14 cellular contexts compared by ENCODE assay signal in genomic region chr10:62990126-62990525, GRCh38.
"Had no signal": no experiment of that assay in that cellular context is flagged by ENCODE, and none has a peak within 500 bp of the region (broad histone marks: within the 10 kb centered on the region; RNA-seq: fewer than 3 reads in every experiment).

No MANE protein-coding gene starts in this region.

- H3K9ac ChIP-seq: neural progenitor cell had no signal

- H3K27ac ChIP-seq: colonic mucosa, lower lobe of right lung, neural progenitor cell, ovary, tibial nerve had no signal

- H3K4me1 ChIP-seq: colonic mucosa, lower lobe of right lung had no signal

- DNase-seq: activated CD4-positive, alpha-beta T cell treated with anti-CD3 and anti-CD28 coated beads, Interleukin-2, amount 50 U/mL, for 48 hours; activated CD8-positive, alpha-beta memory T cell treated with anti-CD3 and anti-CD28 coated beads, Interleukin-2, amount 50 U/mL, for 48 hours; activated effector memory CD4-positive, alpha-beta T cell treated with anti-CD3 and anti-CD28 coated beads, Interleukin-2, amount 50 U/mL, for 16 hours; colonic mucosa; hypothalamus; left cardiac atrium; lower lobe of right lung; midbrain; ovary; stimulated activated CD4-positive, alpha-beta T cell treated with anti-CD3 and anti-CD28 coated beads, Interleukin-15, amount 100 ng/mL, for 24 hours; stimulated activated CD4-positive, alpha-beta T cell treated with anti-CD3 and anti-CD28 coated beads, Interleukin-4, amount 100 ng/mL, for 4 hours had no signal

- H3K9me3 ChIP-seq: colonic mucosa, lower lobe of right lung, ovary, tibial nerve had no signal

- H2AFZ ChIP-seq: neural progenitor cell had no signal

- H3K4me3 ChIP-seq: colonic mucosa, lower lobe of right lung, neural progenitor cell, ovary, tibial nerve had no signal

- H3K4me2 ChIP-seq: neural progenitor cell had no signal

- H3K36me3 ChIP-seq: colonic mucosa, lower lobe of right lung, neural progenitor cell, ovary, tibial nerve had no signal

- ATAC-seq: activated CD4-positive, CD25-positive, alpha-beta regulatory T cell treated with anti-CD3 and anti-CD28 coated beads, Interleukin-2, amount 50 U/mL, for 24 hours; left cardiac atrium; lower lobe of right lung had no signal

- H3K27me3 ChIP-seq: colonic mucosa, neural progenitor cell, ovary, tibial nerve had no signal
